ENCODE assay signal across 8 cellular contexts in the genomic region with DNA sequence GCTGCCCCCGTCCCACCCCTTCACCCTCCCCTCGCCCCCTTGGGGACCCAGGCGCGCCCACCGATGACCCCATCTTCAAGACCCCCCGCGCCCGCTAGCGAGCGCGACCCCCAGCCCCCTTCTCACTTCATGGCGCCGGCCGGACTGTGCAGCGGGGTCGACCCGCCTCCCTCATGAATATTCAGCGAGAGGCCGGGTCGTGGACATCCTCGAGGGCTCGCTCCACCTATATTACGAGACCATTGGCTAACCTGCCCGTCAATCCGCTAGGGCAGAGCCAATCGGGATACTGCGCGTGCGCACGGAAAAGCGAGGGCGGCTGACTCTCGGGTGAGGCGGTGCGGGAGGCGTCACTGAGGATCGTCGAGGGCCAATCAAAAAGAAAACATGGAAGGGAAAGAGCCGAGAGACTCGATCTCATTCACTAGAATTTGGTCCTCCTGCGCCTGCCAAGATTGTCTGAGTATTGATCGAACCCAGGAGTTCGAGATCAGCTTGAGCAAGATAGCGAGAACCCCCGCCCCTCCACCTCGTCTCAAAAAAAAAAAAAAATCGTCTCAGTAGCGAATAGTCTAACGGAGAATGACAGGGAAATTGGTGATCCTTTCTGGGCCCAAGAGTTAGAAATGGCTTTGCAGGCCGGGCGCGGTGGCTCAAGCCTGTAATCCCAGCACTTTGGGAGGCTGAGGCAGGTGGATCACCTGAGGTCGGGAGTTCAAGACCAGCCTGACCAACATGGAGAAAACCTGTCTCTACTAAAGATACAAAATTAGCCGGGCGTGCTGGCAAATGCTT. TPM values are rescaled to one million over a fixed set of nuclear protein-coding genes. Genes with fewer than 3 reads are reported as not detected.
DNase-seq lines count a peak whose midpoint lies in the region; ATAC-seq and TF ChIP-seq lines count a peak whose summit lies in the region.

Gene ERCC2, minus strand, starts transcription at position 164 of the 795 bp plus-strand sequence. Its CDS starts 33 bp downstream, at position 131.

- peak; percentile 94 for ATAC-seq in HG02571 (IDR thresholded peaks at IDR 0.05; ENCODE audit: unreplicated experiment)
- ATAC-seq in SK-N-SH treated with all-trans-retinoic acid at 6 μM for 48 hours: peak; percentile 99

- H3K9me3 ChIP-seq in testis: no peaks in the 10 kb centered on the region

- WGBS in testis, 2 donors: 2 to 3% methylated on average over 37 to 54 of the region's 55 CpGs

- no peak for TF ChIP-seq CTCF in testis (IDR thresholded peaks at IDR 0.05)

- DNase-seq in GM04504 (ENCODE audit: low read depth): peak; percentile 99
- peak; percentile 95 for DNase-seq in NCI-H1092 (lab: John Stamatoyannopoulos, UW)
- DNase-seq in glomerular endothelial cell (ENCODE audit: extremely low read depth, low read depth, low spot score): peak; percentile 93
- peak; percentile 99 for DNase-seq in occipital lobe (lab: John Stamatoyannopoulos, UW)
- DNase-seq in testis: peak; percentile 99

- peak within 1 kb of the TSS; percentile 94 for H3K4me3 Mint-ChIP-seq in activated naive CD4-positive, alpha-beta T cell treated with anti-CD3 and anti-CD28 coated beads, Interleukin-2, amount 50 U/mL, for 24 hours

- H3K27me3 Mint-ChIP-seq in activated naive CD4-positive, alpha-beta T cell treated with anti-CD3 and anti-CD28 coated beads, Interleukin-2, amount 50 U/mL, for 24 hours: no peaks in the 10 kb centered on the region

- H3K36me3 Mint-ChIP-seq in activated naive CD4-positive, alpha-beta T cell treated with anti-CD3 and anti-CD28 coated beads, Interleukin-2, amount 50 U/mL, for 24 hours: no peaks in the 10 kb centered on the region

- H3K36me3 ChIP-seq in testis (ENCODE audit: low read depth, missing control alignments): no peaks in the 10 kb centered on the region

- peaks cover 19% of the 10 kb centered on the region for H3K4me1 Mint-ChIP-seq in activated naive CD4-positive, alpha-beta T cell treated with anti-CD3 and anti-CD28 coated beads, Interleukin-2, amount 50 U/mL, for 24 hours

- peak within 1 kb of the TSS; percentile 96 for H3K27ac Mint-ChIP-seq in activated naive CD4-positive, alpha-beta T cell treated with anti-CD3 and anti-CD28 coated beads, Interleukin-2, amount 50 U/mL, for 24 hours

- H3K4me1 ChIP-seq in testis: peaks cover 6% of the 10 kb centered on the region

- intact Hi-C loops in testis (cut with DNase I; ENCODE audit: low total_unique reads): no loop called here

- H3K27me3 ChIP-seq in testis: no peaks in the 10 kb centered on the region

- H3K27ac ChIP-seq in testis: peak within 1 kb of the TSS; percentile 70 to 85

- H3K9me3 Mint-ChIP-seq in activated naive CD4-positive, alpha-beta T cell treated with anti-CD3 and anti-CD28 coated beads, Interleukin-2, amount 50 U/mL, for 24 hours: no peaks in the 10 kb centered on the region

- H3K4me3 ChIP-seq in testis: peak within 1 kb of the TSS; percentile 71 to 78

- no peak for TF ChIP-seq POLR2A in testis (IDR thresholded peaks at IDR 0.05)

TF ChIP-seq in SK-N-SH treated with all-trans-retinoic acid at 6 μM for 48 hours, 23 proteins besides CTCF, POLR2A, EP300 and RAD21:
- TF ChIP-seq ESRRG (CRISPR knock-in tag; IDR thresholded peaks at IDR 0.05): 0 out of 2 replicates have a peak, but pooled peaks have one; percentile 35
- no peak for TF ChIP-seq ZFP3 (CRISPR knock-in tag; IDR thresholded peaks at IDR 0.05)
- no peak for TF ChIP-seq RARB (CRISPR knock-in tag; IDR thresholded peaks at IDR 0.05)
- TF ChIP-seq SNAI2 (CRISPR knock-in tag; IDR thresholded peaks at IDR 0.05): no peak
- no peak for TF ChIP-seq ZNF565 (CRISPR knock-in tag; conservative IDR thresholded peaks at IDR 0.05; ENCODE audit: low read depth)
- no peak for TF ChIP-seq GLIS3 (CRISPR knock-in tag; IDR thresholded peaks at IDR 0.05)

RNA-seq across cellular contexts. Expression of gene ERCC2, which starts in this region (rescaled TPM):
- total RNA-seq in glomerular endothelial cell (41.9 and 51.5 TPM in 2 replicates), occipital lobe (10.9 TPM), testis (10 to 100 TPM; 46.4 to 49.8 TPM)
- 37.5 TPM for polyA plus RNA-seq in testis (ENCODE audit: insufficient read depth, low read depth, low replicate concordance)

Comparison
In these comparisons a context has a peak if more than half of its experiments do, and no peak if none do; other contexts are left out.
1. Peak in every context shown above with its lines: DNase-seq, ATAC-seq, H3K4me3 ChIP-seq and H3K27ac ChIP-seq.